28 cellular contexts compared by ENCODE assay signal in genomic region chr11:125455851-125456250, GRCh38. TPM values are rescaled to one million over a fixed set of nuclear protein-coding genes. Genes with fewer than 3 reads are reported as not detected.
DNase-seq lines count a peak whose midpoint lies in the region; ATAC-seq, FAIRE-seq and TF ChIP-seq lines count a peak whose summit lies in the region.
"Had no signal": no experiment of that assay in that cellular context is flagged by ENCODE, and none has a peak within 500 bp of the region (broad histone marks: within the 10 kb centered on the region; RNA-seq: fewer than 3 reads in every experiment).

No MANE protein-coding gene starts in this region.

- no peaks in the 10 kb centered on the region for H3K9me1 ChIP-seq in K562 (ENCODE audit: control insufficient read depth, insufficient read depth, low read length)

- H3K9me3 Mint-ChIP-seq in nephron progenitor cell (no peaks in the 10 kb centered on the region), type B pancreatic cell (no peaks in the 10 kb centered on the region)
- H3K9me3 Mint-ChIP-seq: CD14-positive monocyte; CD8-positive, alpha-beta memory T cell; HFFc6 had no signal

- no peak for TF ChIP-seq EP300 in K562 (IDR thresholded peaks at IDR 0.05; ENCODE audit: low read length)

- CTCF ChIA-PET in K562 (lab: Yijun Ruan, JAX; ENCODE audit: low intra/inter-chr PET ratio) = no interaction called here

- peaks cover 31 to 32% of the 10 kb centered on the region in 2 experiments; a peak in 4 of 5 replicates for H3K4me1 ChIP-seq in K562 (replicated peaks in 1 of 2; ENCODE audit: control insufficient read depth in 2 of 2, insufficient read depth in 2 of 2, low read length in 2 of 2)
- peaks cover 4 to 35% (median 20%) of the 10 kb centered on the region in 12 donors for H3K4me1 ChIP-seq in heart left ventricle

- H3K9ac ChIP-seq in K562 (ENCODE audit: insufficient read depth in 1 of 2, low read depth in 2 of 2, low read length in 2 of 2) = no peak overlapping the region
- H3K9ac ChIP-seq: KMS-11 had no signal

- H3K27ac ChIP-seq in K562 (ENCODE audit: extremely low read depth, low read depth, low read length) (no peak overlapping the region), heart left ventricle (no peak overlapping the region)
- H3K27ac ChIP-seq: KMS-11, SJCRH30 had no signal

- in situ Hi-C loops in K562 (cut with MboI) = no loop called here

- DNase-seq in K562 (ENCODE audit: extremely low read depth in 1 of 4, low spot score in 3 of 4) = no peak
- DNase-seq in ecto neural progenitor cell (ENCODE audit: low spot score) = peak; percentile 37
- DNase-seq in nephron progenitor cell = no peak
- DNase-seq in type B pancreatic cell (ENCODE audit: extremely low spot score, unreplicated experiment) = peak; percentile 43
- DNase-seq in activated effector memory CD4-positive, alpha-beta T cell treated with Interleukin-2 at 50 U/mL for 16 hours = no peak
- DNase-seq in iPS-NIHi11 (ENCODE audit: low spot score) = no peak
- DNase-seq in heart left ventricle = no peak
- DNase-seq: Calu3; CD8-positive, alpha-beta memory T cell; DMS79 treated with DMSO at 0.1 percent for 48 hours; GF-D8; HFFc6; IMR-90; MM.1S; NCI-H2029; NCI-H446; NCI-H526; NCI-H82; NK-92 treated with Interleukin-12 subunit alpha and Interleukin-12 subunit beta, amount 100 ng/mL, for 24 hours; PC-3; SJCRH30 had no signal

- H3K27me3 ChIP-seq in K562 (ENCODE audit: control insufficient read depth in 2 of 2, insufficient read depth in 2 of 2, low read length in 2 of 2) (no peaks in the 10 kb centered on the region), heart left ventricle (no peaks in the 10 kb centered on the region)
- H3K27me3 ChIP-seq: SJCRH30 had no signal

- TF ChIP-seq POLR2A in K562 (conservative IDR thresholded peaks at IDR 0.05) (no peak), heart left ventricle (IDR thresholded peaks at IDR 0.05) (no peak)

- H3K27ac Mint-ChIP-seq in nephron progenitor cell (peak overlapping the region; percentile 88), type B pancreatic cell (no peak overlapping the region)
- H3K27ac Mint-ChIP-seq: B cell; CD14-positive monocyte; CD8-positive, alpha-beta memory T cell; HFFc6 had no signal

- no peaks in the 10 kb centered on the region for H3K36me3 Mint-ChIP-seq in nephron progenitor cell (ENCODE audit: low read depth)
- no peaks in the 10 kb centered on the region for H3K36me3 Mint-ChIP-seq in type B pancreatic cell
- H3K36me3 Mint-ChIP-seq: CD14-positive monocyte; CD8-positive, alpha-beta memory T cell had no signal

- TF ChIP-seq CTCF in K562 (IDR thresholded peaks at IDR 0.05 in 2 of 3, conservative IDR thresholded peaks at IDR 0.05 in 1 of 3; ENCODE audit: insufficient read depth in 2 of 3, low read depth in 1 of 3, low read length in 3 of 3) (no peak), nephron progenitor cell (IDR thresholded peaks at IDR 0.05) (no peak), type B pancreatic cell (conservative IDR thresholded peaks at IDR 0.05) (no peak), heart left ventricle (IDR thresholded peaks at IDR 0.05) (no peak)

- no peak for TF ChIP-seq RAD21 in K562 (CRISPR knock-in tag; conservative IDR thresholded peaks at IDR 0.05 in 1 of 2, IDR thresholded peaks at IDR 0.05 in 1 of 2)

- no peak for FAIRE-seq in K562 (lab: Jason Lieb, UNC)
- FAIRE-seq: GM12892 had no signal

- no TSS peak for BruUV-seq in K562 (replicated peaks; lab: Mats Ljungman, UMichigan)

- POLR2A ChIA-PET in K562 (lab: Yijun Ruan, JAX) = no interaction called here

- no peaks in the 10 kb centered on the region for H3K36me3 ChIP-seq in K562 (ENCODE audit: control insufficient read depth, insufficient read depth, low read length)
- no peaks in the 10 kb centered on the region for H3K36me3 ChIP-seq in heart left ventricle
- H3K36me3 ChIP-seq: SJCRH30 had no signal

- no peaks in the 10 kb centered on the region for H3K79me2 ChIP-seq in K562 (ENCODE audit: control insufficient read depth, insufficient read depth, low read length)

- peaks cover 3% of the 10 kb centered on the region for H3K27me3 Mint-ChIP-seq in nephron progenitor cell (ENCODE audit: low read depth, poor library complexity)
- H3K27me3 Mint-ChIP-seq in type B pancreatic cell = no peaks in the 10 kb centered on the region
- H3K27me3 Mint-ChIP-seq: B cell had no signal

- H3K4me3 Mint-ChIP-seq in nephron progenitor cell (no peak overlapping the region), type B pancreatic cell (no peak overlapping the region)
- H3K4me3 Mint-ChIP-seq: B cell; CD14-positive monocyte; CD8-positive, alpha-beta memory T cell; HFFc6 had no signal

- peaks cover 50% of the 10 kb centered on the region for H3K4me1 Mint-ChIP-seq in nephron progenitor cell
- H3K4me1 Mint-ChIP-seq in type B pancreatic cell (ENCODE audit: unreplicated experiment) = peaks cover 28% of the 10 kb centered on the region

- WGBS in K562 (ENCODE audit: insufficient coverage, low coverage, missing lambda C conversion rate) = 85% methylated on average over 12 of the region's 13 CpGs
- 89 to 90% (median 89%) methylated on average over 13 of the region's 13 CpGs for WGBS in heart left ventricle, 4 donors

- ATAC-seq in K562 (no peak), heart left ventricle (no peak)
- ATAC-seq: PC-3, Right ventricle myocardium inferior, SK-N-SH treated with all-trans-retinoic acid at 6 μM for 48 hours had no signal

- no peaks in the 10 kb centered on the region for H3K9me3 ChIP-seq in K562 (replicated peaks; ENCODE audit: control insufficient read depth, insufficient read depth, low read depth, low read length)
- no peaks in the 10 kb centered on the region for H3K9me3 ChIP-seq in heart left ventricle
- H3K9me3 ChIP-seq: HAP-1, SJCRH30 had no signal

- no peak overlapping the region for H3K4me2 ChIP-seq in K562 (ENCODE audit: insufficient read depth, low read length)
- H3K4me2 ChIP-seq: KMS-11 had no signal

- intact Hi-C loops in K562 (cut with micrococcal nuclease) = no loop called here
- intact Hi-C loops in heart left ventricle (cut with DNase I) = no loop called here

- H3K4me3 ChIP-seq in K562 = no peak overlapping the region
- H3K4me3 ChIP-seq in heart left ventricle = no peak overlapping the region
- H3K4me3 ChIP-seq: HAP-1, SJCRH30 had no signal

- no peaks in the 10 kb centered on the region for H4K20me1 ChIP-seq in K562 (replicated peaks; ENCODE audit: control insufficient read depth, insufficient read depth, low read length)

- H2AFZ ChIP-seq in K562 (ENCODE audit: low read depth, low read length) = peak overlapping the region; percentile 71

TF ChIP-seq in K562, 482 proteins besides CTCF, POLR2A, EP300 and RAD21 (continues in another document):
- TF ChIP-seq ATF2 (CRISPR knock-in tag; IDR thresholded peaks at IDR 0.05) = no peak
- TF ChIP-seq NR3C1 (CRISPR knock-in tag; IDR thresholded peaks at IDR 0.05) = no peak
- TF ChIP-seq SREBF2 (CRISPR knock-in tag; IDR thresholded peaks at IDR 0.05) = no peak
- TF ChIP-seq E2F8 (IDR thresholded peaks at IDR 0.05; ENCODE audit: low read depth, partially characterized antibody) = no peak

RNA-seq across cellular contexts. Expression of gene FEZ1, which starts 40.2 kb away (rescaled TPM):
- total RNA-seq in K562 (2011; cell fraction: chromatin; rRNA removed; ENCODE audit: low replicate concordance) = 4.1 and 5.5 TPM in 2 replicates
- 1.3 and 1.6 TPM in 2 replicates for total RNA-seq in K562 (2011; cell fraction: nucleolus; rRNA removed)
- 5.9 and 6.2 TPM in 2 replicates for total RNA-seq in K562 (2011; cell fraction: nucleoplasm; rRNA removed)
- total RNA-seq in K562 (2014; rRNA removed) = 6.7 and 10.0 TPM in 2 replicates
- 7.5 and 8.5 TPM in 2 replicates for total RNA-seq in K562 (2014; rRNA removed; fragmentation: Illumina TruSeq; extraction: Trizol)
- 8.1 and 8.8 TPM in 2 replicates for total RNA-seq in K562 (2015; rRNA removed; fragmentation: Illumina TruSeq; extraction: Trizol)
- 7.9 and 8.2 TPM in 2 replicates for total RNA-seq in K562 (2021)
- polyA plus RNA-seq in K562 (2011; rRNA removed) = 10.6 and 13.0 TPM in 2 replicates
- polyA plus RNA-seq in K562 (2011; cell fraction: cytosol; rRNA removed) = 7.9 and 11.9 TPM in 2 replicates
- polyA plus RNA-seq in K562 (2011; cell fraction: nucleus; rRNA removed) = 4.2 and 9.9 TPM in 2 replicates
- polyA plus RNA-seq in K562 (2012) = 11.3 and 11.6 TPM in 2 replicates
- polyA plus RNA-seq in K562 (2014; fragmentation: Illumina TruSeq; extraction: Trizol) = 9.2 and 11.2 TPM in 2 replicates
- polyA plus RNA-seq in K562 (2014; fragmentation: Nextera tagmentation; extraction: Ambion mirVana) = 1 to 10 TPM; 4.6 to 5.1 TPM
- 6.6 and 9.2 TPM in 2 replicates for polyA plus RNA-seq in K562 (2014; rRNA removed)
- 7.7 and 14.4 TPM in 2 replicates for polyA minus RNA-seq in K562 (2011; rRNA and poly(A)+ RNA removed)
- polyA minus RNA-seq in K562 (2011; cell fraction: cytosol; rRNA and poly(A)+ RNA removed) = 4.2 and 6.9 TPM in 2 replicates
- 0.94 and 4.2 TPM in 2 replicates for polyA minus RNA-seq in K562 (2011; cell fraction: nucleus; rRNA and poly(A)+ RNA removed)
- 2.1 and 30.5 TPM in 2 replicates for total RNA-seq in type B pancreatic cell (ENCODE audit: low replicate concordance)
- 10 to 100 TPM; 21.8 to 61.3 (median 50.7) TPM for total RNA-seq in heart left ventricle
- polyA plus RNA-seq in heart left ventricle = 10 to 100 TPM; 23.4 to 32.0 TPM

Comparison
In these comparisons a context has a peak if more than half of its experiments do, and no peak if none do; other contexts are left out.
1. DNase-seq: peak in ecto neural progenitor cell (single experiment) and type B pancreatic cell (single experiment); none in K562 (0 of 4), nephron progenitor cell (single experiment), activated effector memory CD4-positive, alpha-beta T cell treated with Interleukin-2 at 50 U/mL for 16 hours (single experiment), iPS-NIHi11 (single experiment) and heart left ventricle (0 of 5).